In genomic region chr16:9316615-9317014, GRCh38 we compare ENCODE assay signal across 1 cellular context.
TF ChIP-seq lines count a peak whose summit lies in the region.

No MANE protein-coding gene starts in this region.

TF ChIP-seq in HepG2, 621 proteins besides CTCF, POLR2A, EP300 and RAD21 (continued from another document and continues in another):
- 0 out of 2 replicates have a peak, but pooled peaks have one; percentile 46 for TF ChIP-seq PATZ1 (CRISPR knock-in tag; IDR thresholded peaks at IDR 0.05)
- TF ChIP-seq SP5 (CRISPR knock-in tag; IDR thresholded peaks at IDR 0.05; ENCODE audit: borderline replicate concordance, low read depth), result no peak
- no peak for TF ChIP-seq NPAS2 (CRISPR knock-in tag; IDR thresholded peaks at IDR 0.05; ENCODE audit: borderline replicate concordance)
- no peak for TF ChIP-seq ZNF605 (CRISPR knock-in tag; IDR thresholded peaks at IDR 0.05)
- peak; percentile 59; the same call in 1 of the 2 replicates for TF ChIP-seq ZMYM4 (CRISPR knock-in tag; IDR thresholded peaks at IDR 0.05)
- TF ChIP-seq RNF219 (CRISPR knock-in tag; IDR thresholded peaks at IDR 0.05), result no peak
- no peak for TF ChIP-seq ZNF501 (CRISPR knock-in tag; IDR thresholded peaks at IDR 0.05)
- TF ChIP-seq ZNF446 (CRISPR knock-in tag; IDR thresholded peaks at IDR 0.05), result no peak
- 0 out of 2 replicates have a peak, but pooled peaks have one; percentile 17 for TF ChIP-seq ZNF264 (CRISPR knock-in tag; IDR thresholded peaks at IDR 0.05)
- TF ChIP-seq CHCHD3 (CRISPR knock-in tag; IDR thresholded peaks at IDR 0.05), result no peak
- TF ChIP-seq ZNF691 (CRISPR knock-in tag; IDR thresholded peaks at IDR 0.05; ENCODE audit: borderline replicate concordance, low read depth), result no peak
- no peak for TF ChIP-seq ZNF510 (CRISPR knock-in tag; IDR thresholded peaks at IDR 0.05; ENCODE audit: low read depth)
- no peak for TF ChIP-seq ZBTB8A (CRISPR knock-in tag; IDR thresholded peaks at IDR 0.05; ENCODE audit: borderline replicate concordance, low read depth)
- TF ChIP-seq CCDC6 (CRISPR knock-in tag; IDR thresholded peaks at IDR 0.05), result no peak
- TF ChIP-seq MAFG (CRISPR knock-in tag; IDR thresholded peaks at IDR 0.05), result no peak
- no peak for TF ChIP-seq MTA1 (CRISPR knock-in tag; IDR thresholded peaks at IDR 0.05; ENCODE audit: borderline replicate concordance)
- no peak for TF ChIP-seq CSRNP2 (CRISPR knock-in tag; conservative IDR thresholded peaks at IDR 0.05; ENCODE audit: low read depth)
- no peak for TF ChIP-seq KLF9 (CRISPR knock-in tag; IDR thresholded peaks at IDR 0.05; ENCODE audit: low read depth)
- TF ChIP-seq POLR2AphosphoS2 (IDR thresholded peaks at IDR 0.05; ENCODE audit: low read depth, low read length), result no peak
- TF ChIP-seq ZGPAT (CRISPR knock-in tag; IDR thresholded peaks at IDR 0.05), result peak; percentile 69
- no peak for TF ChIP-seq PLRG1 (conservative IDR thresholded peaks at IDR 0.05)
- TF ChIP-seq ZNF709 (CRISPR knock-in tag; IDR thresholded peaks at IDR 0.05), result no peak
- TF ChIP-seq ZNF101 (CRISPR knock-in tag; IDR thresholded peaks at IDR 0.05; ENCODE audit: borderline replicate concordance, low read depth), result no peak
- TF ChIP-seq THAP9 (CRISPR knock-in tag; IDR thresholded peaks at IDR 0.05; ENCODE audit: borderline replicate concordance), result no peak
- peak; percentile 67; the same call in 1 of the 2 replicates for TF ChIP-seq IKZF5 (CRISPR knock-in tag; IDR thresholded peaks at IDR 0.05)
- no peak for TF ChIP-seq ZFP36L2 (CRISPR knock-in tag; IDR thresholded peaks at IDR 0.05)
- TF ChIP-seq ZNF234 (CRISPR knock-in tag; conservative IDR thresholded peaks at IDR 0.05), result no peak
- no peak for TF ChIP-seq ZBTB49 (CRISPR knock-in tag; IDR thresholded peaks at IDR 0.05; ENCODE audit: borderline replicate concordance)
- TF ChIP-seq CAMTA2 (CRISPR knock-in tag; IDR thresholded peaks at IDR 0.05; ENCODE audit: borderline replicate concordance), result no peak
- no peak for TF ChIP-seq GABPA (IDR thresholded peaks at IDR 0.05; ENCODE audit: low read depth, low read length)
- no peak for TF ChIP-seq GABPA (CRISPR knock-in tag; IDR thresholded peaks at IDR 0.05; ENCODE audit: low read depth)
- TF ChIP-seq ATF4 (CRISPR knock-in tag; IDR thresholded peaks at IDR 0.05), result peak in 1 of 2 experiments; percentile 62; a peak in 2 of 4 replicates
- TF ChIP-seq ZNF589 (CRISPR knock-in tag; conservative IDR thresholded peaks at IDR 0.05), result no peak
- no peak for TF ChIP-seq CENPT (CRISPR knock-in tag; IDR thresholded peaks at IDR 0.05; ENCODE audit: low read depth)
- no peak for TF ChIP-seq DMTF1 (CRISPR knock-in tag; IDR thresholded peaks at IDR 0.05)
- TF ChIP-seq TEF (CRISPR knock-in tag; IDR thresholded peaks at IDR 0.05), result no peak
- TF ChIP-seq ZNF577 (CRISPR knock-in tag; IDR thresholded peaks at IDR 0.05; ENCODE audit: borderline replicate concordance, low read depth), result no peak
- peak; percentile 75; the same call in 1 of the 2 replicates for TF ChIP-seq TBX2 (CRISPR knock-in tag; IDR thresholded peaks at IDR 0.05; ENCODE audit: borderline replicate concordance)
- TF ChIP-seq KDM3A (CRISPR knock-in tag; IDR thresholded peaks at IDR 0.05; ENCODE audit: low read depth), result no peak
- no peak for TF ChIP-seq AGO1 (IDR thresholded peaks at IDR 0.05; ENCODE audit: low read depth, low read length, poor library complexity, severe bottlenecking)
- TF ChIP-seq ZNF12 (CRISPR knock-in tag; IDR thresholded peaks at IDR 0.05), result peak; percentile 27; the same call in 1 of the 2 replicates
- 0 out of 2 replicates have a peak, but pooled peaks have one; percentile 37 for TF ChIP-seq ZNF567 (CRISPR knock-in tag; IDR thresholded peaks at IDR 0.05; ENCODE audit: borderline replicate concordance)
- peak; percentile 31 to 37; a peak in 1 of 4 replicates for TF ChIP-seq MAFK (conservative IDR thresholded peaks at IDR 0.05 in 1 of 2, IDR thresholded peaks at IDR 0.05 in 1 of 2; ENCODE audit: low read length in 2 of 2)
- TF ChIP-seq RFX1 (IDR thresholded peaks at IDR 0.05), result no peak
- TF ChIP-seq ZNF777 (CRISPR knock-in tag; IDR thresholded peaks at IDR 0.05), result no peak
- no peak for TF ChIP-seq FOXA1 (IDR thresholded peaks at IDR 0.05)
- peak; percentile 79 for TF ChIP-seq FOXA1 (CRISPR knock-in tag; IDR thresholded peaks at IDR 0.05)
- no peak for TF ChIP-seq ZNF17 (CRISPR knock-in tag; IDR thresholded peaks at IDR 0.05)
